20 cellular contexts compared by ENCODE assay signal in the genomic region with DNA sequence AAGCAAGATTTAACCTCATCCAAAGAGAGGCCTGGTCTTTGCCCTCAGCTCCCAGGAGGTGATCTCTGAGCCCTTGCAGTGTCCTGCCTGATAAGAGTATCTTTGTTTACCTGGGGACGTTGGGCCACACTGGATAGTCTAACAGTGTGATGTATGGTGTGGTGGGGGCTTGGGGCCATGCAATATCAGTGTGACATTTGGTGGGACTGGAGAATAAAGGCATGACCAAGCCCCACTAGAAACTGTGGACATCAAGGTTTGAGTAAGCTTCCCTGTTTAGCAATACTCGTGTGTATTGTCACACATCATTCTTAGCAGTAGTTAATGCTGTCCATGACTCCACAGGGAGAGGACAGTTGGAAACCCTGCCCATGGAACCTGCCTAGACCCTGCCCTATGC.
"Had no signal": no experiment of that assay in that cellular context is flagged by ENCODE, and none has a peak within 500 bp of the region (broad histone marks: within the 10 kb centered on the region; RNA-seq: fewer than 3 reads in every experiment).

No MANE protein-coding gene starts in this region.

- H3K36me3 Mint-ChIP-seq: activated naive CD8-positive, alpha-beta T cell treated with anti-CD3 and anti-CD28 coated beads for 36 hours; naive B cell had no signal

- H3K9me3 ChIP-seq: esophagus squamous epithelium, prostate gland, right atrium auricular region, thoracic aorta, upper lobe of right lung had no signal

- H3K27me3 Mint-ChIP-seq: activated CD4-positive, alpha-beta T cell treated with anti-CD3 and anti-CD28 coated beads, Interleukin-2, amount 10 ng/mL, durations not matched to agents 24 days and 14 days; activated T-helper 17 cell treated with anti-CD3 and anti-CD28 coated beads, Interleukin-2, amount 50 U/mL, for 72 hours; naive B cell had no signal

- ATAC-seq: activated CD8-positive, alpha-beta T cell treated with anti-CD3 and anti-CD28 coated beads for 36 hours; activated T-helper 17 cell treated with anti-CD3 and anti-CD28 coated beads, Interleukin-2, amount 50 U/mL, for 72 hours; upper lobe of right lung had no signal

- H3K36me3 ChIP-seq: esophagus squamous epithelium, prostate gland, right atrium auricular region, thoracic aorta, upper lobe of right lung had no signal

- H3K27ac Mint-ChIP-seq: activated CD8-positive, alpha-beta T cell treated with anti-CD3 and anti-CD28 coated beads for 36 hours; activated naive CD8-positive, alpha-beta T cell treated with anti-CD3 and anti-CD28 coated beads for 36 hours; activated T-helper 17 cell treated with anti-CD3 and anti-CD28 coated beads, Interleukin-2, amount 50 U/mL, for 72 hours had no signal

- H3K27me3 ChIP-seq: esophagus squamous epithelium, right atrium auricular region, upper lobe of right lung had no signal

- H3K9me3 Mint-ChIP-seq: activated CD4-positive, alpha-beta T cell treated with anti-CD3 and anti-CD28 coated beads, Interleukin-2, amount 10 ng/mL, durations not matched to agents 24 days and 14 days; activated CD8-positive, alpha-beta T cell treated with anti-CD3 and anti-CD28 coated beads for 36 hours; activated naive CD8-positive, alpha-beta T cell treated with anti-CD3 and anti-CD28 coated beads for 36 hours; activated T-helper 17 cell treated with anti-CD3 and anti-CD28 coated beads, Interleukin-2, amount 50 U/mL, for 72 hours; naive B cell; neural crest cell had no signal

- H3K4me3 ChIP-seq: esophagus squamous epithelium, lung, prostate gland, right atrium auricular region, skin epidermis, thoracic aorta, upper lobe of right lung had no signal

- DNase-seq: activated CD8-positive, alpha-beta T cell treated with anti-CD3 and anti-CD28 coated beads for 36 hours; activated naive CD4-positive, alpha-beta T cell; activated naive CD8-positive, alpha-beta T cell treated with anti-CD3 and anti-CD28 coated beads for 36 hours; activated T-cell treated with anti-CD3 and anti-CD28 coated beads, Interleukin-2, amount 50 U/mL, for 1 hour; amniotic stem cell; dermis blood vessel endothelial cell; effector memory CD4-positive, alpha-beta T cell; esophagus squamous epithelium; naive B cell; stimulated activated CD4-positive, alpha-beta T cell treated with anti-CD3 and anti-CD28 coated beads, Interleukin-15, amount 100 ng/mL, for 24 hours; stimulated activated CD4-positive, alpha-beta T cell treated with anti-CD3 and anti-CD28 coated beads, Interleukin-4, amount 100 ng/mL, for 1 hour; upper lobe of right lung had no signal

- H3K4me3 Mint-ChIP-seq: activated CD4-positive, alpha-beta T cell treated with anti-CD3 and anti-CD28 coated beads, Interleukin-2, amount 10 ng/mL, durations not matched to agents 24 days and 14 days; activated CD8-positive, alpha-beta T cell treated with anti-CD3 and anti-CD28 coated beads for 36 hours; activated naive CD8-positive, alpha-beta T cell treated with anti-CD3 and anti-CD28 coated beads for 36 hours; activated T-helper 17 cell treated with anti-CD3 and anti-CD28 coated beads, Interleukin-2, amount 50 U/mL, for 72 hours; neural crest cell had no signal

- H3K4me1 ChIP-seq: prostate gland, right atrium auricular region had no signal

- H3K27ac ChIP-seq: esophagus squamous epithelium, prostate gland, right atrium auricular region, skin epidermis, thoracic aorta, upper lobe of right lung had no signal

- H3K4me1 Mint-ChIP-seq: neural crest cell had no signal
